In genomic region chr7:138097064-138097741, GRCh38 we compare ENCODE assay signal across 9 cellular contexts. TPM values are rescaled to one million over a fixed set of nuclear protein-coding genes. Genes with fewer than 3 reads are reported as not detected.
A peak's percentile ranks its signal among the peaks of the same experiment; 100 is the strongest.
DNase-seq lines count a peak whose midpoint lies in the region; ATAC-seq and TF ChIP-seq lines count a peak whose summit lies in the region.
"Had no signal": no experiment of that assay in that cellular context is flagged by ENCODE, and none has a peak within 500 bp of the region (broad histone marks: within the 10 kb centered on the region; RNA-seq: fewer than 3 reads in every experiment).

No MANE protein-coding gene starts in this region.

- H3K36me3 Mint-ChIP-seq in T-helper 2 cell treated with Interferon-gamma antibody and Interleukin-4, amounts not matched to agents 5 μg/mL and 100 μg/mL, for 36 hours (ENCODE audit: low read depth): no peaks in the 10 kb centered on the region

- no peaks in the 10 kb centered on the region for H3K27me3 ChIP-seq in kidney epithelial cell (ENCODE audit: control insufficient read depth, insufficient read depth, low read length)

- DNase-seq in GM10266 (ENCODE audit: extremely low spot score) (peak; percentile 32), SK-N-DZ (ENCODE audit: low spot score) (peak; percentile 38), kidney epithelial cell (ENCODE audit: low read depth) (no peak), NCI-H2107 (lab: John Stamatoyannopoulos, UW) (no peak)
- no peak for DNase-seq in T-helper 2 cell treated with Interferon-gamma antibody and Interleukin-4, amounts not matched to agents 5 μg/mL and 100 μg/mL, for 36 hours (ENCODE audit: low spot score)

- peak; percentile 34 for TF ChIP-seq CTCF in GM10266 (IDR thresholded peaks at IDR 0.05; ENCODE audit: control insufficient read depth, insufficient read depth, low read depth, missing control alignments)
- TF ChIP-seq CTCF in kidney epithelial cell (IDR thresholded peaks at IDR 0.05; ENCODE audit: insufficient read depth, low read length, poor library complexity, severe bottlenecking): peak; percentile 41

- H3K9me3 Mint-ChIP-seq in T-helper 2 cell treated with Interferon-gamma antibody and Interleukin-4, amounts not matched to agents 5 μg/mL and 100 μg/mL, for 36 hours: no peaks in the 10 kb centered on the region

- H3K4me3 Mint-ChIP-seq in T-helper 2 cell treated with Interferon-gamma antibody and Interleukin-4, amounts not matched to agents 5 μg/mL and 100 μg/mL, for 36 hours: no peak overlapping the region

- H3K27me3 Mint-ChIP-seq in T-helper 2 cell treated with Interferon-gamma antibody and Interleukin-4, amounts not matched to agents 5 μg/mL and 100 μg/mL, for 36 hours (ENCODE audit: low read depth): no peaks in the 10 kb centered on the region

- H3K4me3 ChIP-seq in kidney epithelial cell (ENCODE audit: low read depth, low read length): no peak overlapping the region
- H3K4me3 ChIP-seq: SK-N-MC had no signal

- no peak overlapping the region for H3K27ac Mint-ChIP-seq in T-helper 2 cell treated with Interferon-gamma antibody and Interleukin-4, amounts not matched to agents 5 μg/mL and 100 μg/mL, for 36 hours

- H3K4me1 Mint-ChIP-seq in T-helper 2 cell treated with Interferon-gamma antibody and Interleukin-4, amounts not matched to agents 5 μg/mL and 100 μg/mL, for 36 hours (ENCODE audit: low read depth): no peaks in the 10 kb centered on the region

- H3K36me3 ChIP-seq in kidney epithelial cell (ENCODE audit: control insufficient read depth, insufficient read depth, low read length): no peaks in the 10 kb centered on the region

- ATAC-seq in HG03039 (IDR thresholded peaks at IDR 0.05; ENCODE audit: unreplicated experiment): peak; percentile 76
- ATAC-seq in GM19463 (IDR thresholded peaks at IDR 0.05; ENCODE audit: unreplicated experiment): no peak
- ATAC-seq in HG03521 (IDR thresholded peaks at IDR 0.05; ENCODE audit: unreplicated experiment): no peak

RNA-seq across cellular contexts. Expression of gene AKR1D1, which starts 20.9 kb away (rescaled TPM):
- polyA plus RNA-seq in SK-N-DZ (2014; cell fraction: cytosol; rRNA removed): not detected in 2 replicates
- polyA plus RNA-seq in SK-N-DZ (2014; cell fraction: nucleus; rRNA removed): not detected in 2 replicates
- total RNA-seq in kidney epithelial cell: 0.08 TPM in 1 of 2 replicates, not detected in the other

Comparison
In these comparisons a context has a peak if more than half of its experiments do, and no peak if none do; other contexts are left out.
1. DNase-seq: peak in GM10266 (single experiment) and SK-N-DZ (single experiment); none in kidney epithelial cell (single experiment), T-helper 2 cell treated with Interferon-gamma antibody and Interleukin-4, amounts not matched to agents 5 μg/mL and 100 μg/mL, for 36 hours (single experiment) and NCI-H2107 (single experiment).